Comparison of ENCODE assay signal across 7 cellular contexts in genomic region chr1:27915082-27915575, GRCh38. TPM values are rescaled to one million over a fixed set of nuclear protein-coding genes. Genes with fewer than 3 reads are reported as not detected.
DNase-seq lines count a peak whose midpoint lies in the region; ATAC-seq and TF ChIP-seq lines count a peak whose summit lies in the region.

No MANE protein-coding gene starts in this region.

- no peaks in the 10 kb centered on the region for H3K27me3 Mint-ChIP-seq in T-helper 17 cell
- H3K27me3 Mint-ChIP-seq in stimulated activated memory B cell treated with anti-CD40 and anti-IgM and Interleukin-4, amounts not matched to agents 10 μg/mL and 1 μg/mL and 100 μg/mL, for 72 hours, result no peaks in the 10 kb centered on the region

- no peaks in the 10 kb centered on the region for H3K9me3 Mint-ChIP-seq in stimulated activated memory B cell treated with anti-CD40 and anti-IgM and Interleukin-4, amounts not matched to agents 10 μg/mL and 1 μg/mL and 100 μg/mL, for 72 hours

- H3K4me3 ChIP-seq in GM23248 (peak overlapping the region; percentile 32; the same call in 1 of the 2 replicates), gastroesophageal sphincter (peak overlapping the region in 1 of 2 donors; percentile 86)

- H3K4me2 ChIP-seq in GM23248 (ENCODE audit: unreplicated experiment), result no peak overlapping the region

- TF ChIP-seq POLR2A in gastroesophageal sphincter (IDR thresholded peaks at IDR 0.05), result no peak

- peaks cover 18% of the 10 kb centered on the region for H3K4me1 Mint-ChIP-seq in T-helper 17 cell
- H3K4me1 Mint-ChIP-seq in stimulated activated memory B cell treated with anti-CD40 and anti-IgM and Interleukin-4, amounts not matched to agents 10 μg/mL and 1 μg/mL and 100 μg/mL, for 72 hours, result peaks cover 17% of the 10 kb centered on the region

- H2AFZ ChIP-seq in GM23248, result peak overlapping the region; percentile 94

- no peaks in the 10 kb centered on the region for H3K9me3 ChIP-seq in GM23248 (ENCODE audit: low read depth)
- no peaks in the 10 kb centered on the region for H3K9me3 ChIP-seq in T-helper 17 cell (ENCODE audit: control insufficient read depth, low read length, poor library complexity, severe bottlenecking)
- peaks cover 0 to 9% (median 0%) of the 10 kb centered on the region in 3 donors for H3K9me3 ChIP-seq in gastroesophageal sphincter

- H3K4me3 Mint-ChIP-seq in T-helper 17 cell, result peak overlapping the region; percentile 100
- H3K4me3 Mint-ChIP-seq in stimulated activated memory B cell treated with anti-CD40 and anti-IgM and Interleukin-4, amounts not matched to agents 10 μg/mL and 1 μg/mL and 100 μg/mL, for 72 hours, result peak overlapping the region; percentile 99

- H3K4me1 ChIP-seq in GM23248 (ENCODE audit: insufficient read depth) (peaks cover 3% of the 10 kb centered on the region; the same call in 1 of the 2 replicates), gastroesophageal sphincter (peaks cover 0 to 19% (median 6%) of the 10 kb centered on the region in 3 donors)

- 62 to 72% methylated on average over 7 of the region's 7 CpGs for WGBS in GM23248 (ENCODE audit: low coverage in 1 of 2, low lambda C conversion rate in 2 of 2, missing lambda C conversion rate in 2 of 2), 2 experiments
- WGBS in gastroesophageal sphincter (ENCODE audit: low coverage in 1 of 2), 2 donors, result 47 to 100% methylated on average over 2 to 6 of the region's 7 CpGs

- no peaks in the 10 kb centered on the region for H3K9me2 ChIP-seq in GM23248 (ENCODE audit: insufficient read depth)

- H3K9ac ChIP-seq in GM23248, result no peak overlapping the region

- peaks cover 38% of the 10 kb centered on the region for H3K79me2 ChIP-seq in GM23248 (ENCODE audit: insufficient read depth)

- H3F3A ChIP-seq in GM23248 (ENCODE audit: insufficient read depth), result no peaks in the 10 kb centered on the region

- H4K20me1 ChIP-seq in GM23248 (ENCODE audit: insufficient read depth), result no peaks in the 10 kb centered on the region

- peaks cover 4% of the 10 kb centered on the region for H3K36me3 Mint-ChIP-seq in T-helper 17 cell (ENCODE audit: low read depth)
- H3K36me3 Mint-ChIP-seq in stimulated activated memory B cell treated with anti-CD40 and anti-IgM and Interleukin-4, amounts not matched to agents 10 μg/mL and 1 μg/mL and 100 μg/mL, for 72 hours, result peaks cover 12% of the 10 kb centered on the region

- no peak for TF ChIP-seq EP300 in gastroesophageal sphincter (IDR thresholded peaks at IDR 0.05)

- 0 out of 2 replicates have a peak overlapping the region, but pooled peaks have one; percentile 8 for H3K27ac ChIP-seq in GM23248
- H3K27ac ChIP-seq in gastroesophageal sphincter, result peak overlapping the region in 3 of 4 donors; percentile 63 to 88 (median 82)

- H3K36me3 ChIP-seq in GM23248 (ENCODE audit: low read depth) (peaks cover under 1% of the 10 kb centered on the region; the same call in 1 of the 2 replicates), gastroesophageal sphincter (peaks cover 0 to 26% of the 10 kb centered on the region in 2 donors)

- in situ Hi-C loops in GM23248 (cut with MboI), result no loop called here

- H3K27me3 ChIP-seq in GM23248 (replicated peaks; ENCODE audit: insufficient read depth) (no peaks in the 10 kb centered on the region), gastroesophageal sphincter (no peaks in the 10 kb centered on the region)

- H3K27ac Mint-ChIP-seq in T-helper 17 cell, result peak overlapping the region; percentile 98
- H3K27ac Mint-ChIP-seq in stimulated activated memory B cell treated with anti-CD40 and anti-IgM and Interleukin-4, amounts not matched to agents 10 μg/mL and 1 μg/mL and 100 μg/mL, for 72 hours, result peak overlapping the region; percentile 98

- DNase-seq in GM23248 (no peak), T-helper 17 cell (no peak), SHP77 (lab: John Stamatoyannopoulos, UW) (no peak), GOT3 (lab: John Stamatoyannopoulos, UW) (no peak)

- TF ChIP-seq CTCF in gastroesophageal sphincter (IDR thresholded peaks at IDR 0.05), result no peak

- ATAC-seq in T-helper 17 cell (no peak), gastroesophageal sphincter (no peak), HG03175 (IDR thresholded peaks at IDR 0.05; ENCODE audit: unreplicated experiment) (no peak)
- no peak for ATAC-seq in stimulated activated memory B cell treated with anti-CD40 and anti-IgM and Interleukin-4, amounts not matched to agents 10 μg/mL and 1 μg/mL and 100 μg/mL, for 72 hours

RNA-seq across cellular contexts. Expression of gene RPA2, which starts 0.8 kb away (rescaled TPM):
- 32.0 and 39.1 TPM in 2 replicates for total RNA-seq in GM23248 (2014; rRNA removed; shearing (Covaris generic))
- 42.7 and 46.5 TPM in 2 replicates for polyA plus RNA-seq in GM23248 (2016; fragmentation: Nextera tagmentation; extraction: Ambion mirVana)
- total RNA-seq in T-helper 17 cell (10 to 100 TPM; 21.3 to 33.3 TPM), gastroesophageal sphincter (10 to 100 TPM; 21.3 to 26.5 (median 22.0) TPM)

RNA-seq across cellular contexts. Expression of gene SMPDL3B, which starts 19.7 kb away (rescaled TPM):
- not detected in 2 replicates for total RNA-seq in GM23248 (2014; rRNA removed; shearing (Covaris generic))
- polyA plus RNA-seq in GM23248 (2016; fragmentation: Nextera tagmentation; extraction: Ambion mirVana), result not detected in 2 replicates
- total RNA-seq in T-helper 17 cell, result not detected
- total RNA-seq in gastroesophageal sphincter, result 1 to 10 TPM in 1 of 4 donors, under 1 TPM in 1, not detected in 2; 0.31 to 1.1 TPM

RNA-seq across cellular contexts. Expression of gene THEMIS2, which starts 42.8 kb away (rescaled TPM):
- total RNA-seq in GM23248 (2014; rRNA removed; shearing (Covaris generic)), result 3.3 and 4.4 TPM in 2 replicates
- 4.5 and 4.7 TPM in 2 replicates for polyA plus RNA-seq in GM23248 (2016; fragmentation: Nextera tagmentation; extraction: Ambion mirVana)
- total RNA-seq in T-helper 17 cell (10 to 100 TPM; 33.6 to 72.0 TPM), gastroesophageal sphincter (10 to 100 TPM in 3 of 4 donors, 1 to 10 TPM in 1; 5.6 to 23.8 (median 17.7) TPM)

RNA-seq across cellular contexts. Expression of gene XKR8, which starts 44.6 kb away (rescaled TPM):
- 5.0 and 5.4 TPM in 2 replicates for total RNA-seq in GM23248 (2014; rRNA removed; shearing (Covaris generic))
- polyA plus RNA-seq in GM23248 (2016; fragmentation: Nextera tagmentation; extraction: Ambion mirVana), result 8.9 and 10.0 TPM in 2 replicates
- 1 to 10 TPM; 4.6 to 7.3 TPM for total RNA-seq in T-helper 17 cell
- 1 to 10 TPM; 3.7 to 8.9 (median 5.1) TPM for total RNA-seq in gastroesophageal sphincter
